Comparison of ENCODE assay signal across 29 cellular contexts in genomic region chr12:51406299-51406698, GRCh38. TPM values are rescaled to one million over a fixed set of nuclear protein-coding genes. Genes with fewer than 3 reads are reported as not detected.
DNase-seq lines count a peak whose midpoint lies in the region; ATAC-seq, FAIRE-seq and TF ChIP-seq lines count a peak whose summit lies in the region.
"Had no signal": no experiment of that assay in that cellular context is flagged by ENCODE, and none has a peak within 500 bp of the region (broad histone marks: within the 10 kb centered on the region; RNA-seq: fewer than 3 reads in every experiment).

No MANE protein-coding gene starts in this region.

- intact Hi-C loops in psoas muscle (cut with DNase I): no loop called here

- H3K9me3 ChIP-seq in HEK293 (ENCODE audit: control insufficient read depth, insufficient read depth, low read depth, low read length) (no peaks in the 10 kb centered on the region), duodenal mucosa (ENCODE audit: control insufficient read depth in 1 of 2, low read length in 2 of 2) (no peaks in the 10 kb centered on the region), small intestine (ENCODE audit: control insufficient read depth, low read depth) (no peaks in the 10 kb centered on the region), psoas muscle (no peaks in the 10 kb centered on the region)
- H3K9me3 ChIP-seq: A549, BE2C, SJCRH30 had no signal

- 20 to 56% (median 31%) methylated on average over 3 of the region's 3 CpGs for WGBS in small intestine, 3 donors
- 59 to 70% (median 69%) methylated on average over 3 of the region's 3 CpGs for WGBS in psoas muscle, 3 donors

- peaks cover 27% of the 10 kb centered on the region for H3K4me1 Mint-ChIP-seq in mesothelial cell of epicardium

- H3K36me3 ChIP-seq in HEK293 (ENCODE audit: control insufficient read depth in 2 of 2, insufficient read depth in 1 of 2, low read length in 2 of 2) (no peaks in the 10 kb centered on the region; a peak in 1 of 3 replicates), duodenal mucosa (ENCODE audit: control insufficient read depth in 1 of 2, insufficient read depth in 2 of 2, low read length in 2 of 2) (no peaks in the 10 kb centered on the region), small intestine (ENCODE audit: control insufficient read depth in 2 of 2, insufficient read depth in 2 of 2, low read length in 2 of 2) (no peaks in the 10 kb centered on the region), psoas muscle (ENCODE audit: insufficient read depth in 1 of 2, low read depth in 1 of 2) (no peaks in the 10 kb centered on the region)
- H3K36me3 ChIP-seq: BE2C, SJCRH30 had no signal

- peaks cover 7% of the 10 kb centered on the region for H3K4me1 ChIP-seq in HEK293 (ENCODE audit: control insufficient read depth, insufficient read depth, low read length)
- peaks cover 57 to 59% of the 10 kb centered on the region in 2 donors for H3K4me1 ChIP-seq in duodenal mucosa (ENCODE audit: control insufficient read depth in 1 of 2, insufficient read depth in 2 of 2, low read length in 2 of 2)
- peaks cover 11 to 31% of the 10 kb centered on the region in 2 donors for H3K4me1 ChIP-seq in small intestine (ENCODE audit: control insufficient read depth in 2 of 2, insufficient read depth in 1 of 2, low read depth in 1 of 2, low read length in 1 of 2)
- H3K4me1 ChIP-seq in psoas muscle: no peaks in the 10 kb centered on the region
- H3K4me1 ChIP-seq: A549, SJCRH30 had no signal

- POLR2A ChIA-PET in HEK293 (lab: Yijun Ruan, JAX): interaction anchor here (2.3 kb wide), 1 partner anchor 12 kb away, joined by 7 read pairs; no protein-coding TSS in a partner anchor

- no peak for ATAC-seq in psoas muscle
- ATAC-seq: A549, HCT116, HepG2, Right ventricle myocardium inferior had no signal

- H3K4me3 ChIP-seq in HEK293 (ENCODE audit: low read depth, low read length) (no peak overlapping the region), duodenal mucosa (ENCODE audit: low read depth in 1 of 2, low read length in 2 of 2) (no peak overlapping the region), small intestine (ENCODE audit: low read depth in 1 of 2, low read length in 2 of 2) (no peak overlapping the region), psoas muscle (no peak overlapping the region)
- H3K4me3 ChIP-seq: A549, PC-9, SJCRH30 had no signal

- no peaks in the 10 kb centered on the region for H3K27me3 Mint-ChIP-seq in mesothelial cell of epicardium (ENCODE audit: low read depth)

- no peaks in the 10 kb centered on the region for H3K36me3 Mint-ChIP-seq in mesothelial cell of epicardium

- H3K9me3 Mint-ChIP-seq in mesothelial cell of epicardium: no peaks in the 10 kb centered on the region
- H3K9me3 Mint-ChIP-seq: CD14-positive monocyte had no signal

- DNase-seq in mesothelial cell of epicardium (ENCODE audit: low spot score in 2 of 2, unreplicated experiment in 2 of 2) (no peak), small intestine (peak; percentile 77), NK-92 (lab: John Stamatoyannopoulos, UW; ENCODE audit: unreplicated experiment) (no peak), psoas muscle (no peak), NOMO-1 treated with DMSO at 0.1 percent for 48 hours (lab: John Stamatoyannopoulos, UW; ENCODE audit: unreplicated experiment) (no peak), superior temporal gyrus (ENCODE audit: extremely low spot score) (no peak)
- DNase-seq: DND-41; Karpas-422; NCI-H1092; NCI-H1417 treated with DMSO at 0.1 percent for 48 hours; NCI-H1694 treated with DMSO at 0.1 percent for 48 hours; NCI-H446; NCI-H524 treated with DMSO at 0.1 percent for 48 hours; NCI-H774; NK-92 treated with Interleukin-12 subunit alpha and Interleukin-12 subunit beta, amount 100 ng/mL, for 24 hours; PC-9; SJCRH30 had no signal

- TF ChIP-seq CTCF in HEK293 (tag by site-specific recombination; IDR thresholded peaks at IDR 0.05) (no peak), mesothelial cell of epicardium (IDR thresholded peaks at IDR 0.05; ENCODE audit: unreplicated experiment) (no peak), psoas muscle (IDR thresholded peaks at IDR 0.05) (no peak)

- no peak overlapping the region for H3K27ac ChIP-seq in HEK293 (ENCODE audit: extremely low read depth, low read depth, low read length)
- H3K27ac ChIP-seq in duodenal mucosa (ENCODE audit: low read depth, low read length): peak overlapping the region; percentile 47
- peak overlapping the region; percentile 83 to 85 for H3K27ac ChIP-seq in small intestine (ENCODE audit: low read depth in 1 of 2, low read length in 1 of 2)
- no peak overlapping the region for H3K27ac ChIP-seq in psoas muscle
- H3K27ac ChIP-seq: A549, PC-9, SJCRH30 had no signal

- peak overlapping the region; percentile 23 to 29 for H3K9ac ChIP-seq in duodenal mucosa (ENCODE audit: low read depth in 1 of 2, low read length in 2 of 2)

- no peak overlapping the region for H3K4me3 Mint-ChIP-seq in mesothelial cell of epicardium
- H3K4me3 Mint-ChIP-seq: CD14-positive monocyte had no signal

- peak overlapping the region; percentile 58 for H3K27ac Mint-ChIP-seq in mesothelial cell of epicardium

- H3K27me3 ChIP-seq in duodenal mucosa (ENCODE audit: control insufficient read depth in 1 of 2, insufficient read depth in 2 of 2, low read length in 2 of 2) (no peaks in the 10 kb centered on the region), small intestine (ENCODE audit: control insufficient read depth in 2 of 2, insufficient read depth in 2 of 2, low read length in 2 of 2) (no peaks in the 10 kb centered on the region), psoas muscle (ENCODE audit: insufficient read depth in 3 of 3, low read length in 2 of 3) (peaks cover 0 to 6% (median 0%) of the 10 kb centered on the region in 3 donors)
- H3K27me3 ChIP-seq: BE2C had no signal

- CTCF ChIA-PET in HEK293 (lab: Yijun Ruan, JAX): interaction anchor here (0.5 kb wide), 1 partner anchor 1763 kb away, joined by 6 read pairs; no protein-coding TSS in a partner anchor

- FAIRE-seq in small intestine (lab: Jason Lieb, UNC): no peak
- FAIRE-seq: A549, GM12892, HepG2 had no signal

TF ChIP-seq in HEK293, 187 proteins besides CTCF, POLR2A, EP300 and RAD21:
- peak; percentile 76 for TF ChIP-seq PRDM10 (tag by site-specific recombination; IDR thresholded peaks at IDR 0.05)
- TF ChIP-seq ZNF10 (tag by site-specific recombination; IDR thresholded peaks at IDR 0.05): peak; percentile 88
- peak; percentile 55 for TF ChIP-seq ZBTB48 (tag by site-specific recombination; IDR thresholded peaks at IDR 0.05)
- no peak for TF ChIP-seq ZBTB8A (tag by site-specific recombination; IDR thresholded peaks at IDR 0.05)

RNA-seq across cellular contexts. Expression of gene GALNT6, which starts 15.1 kb away (rescaled TPM):
- total RNA-seq in mesothelial cell of epicardium: 12.8 to 14.3 TPM (median 13.8 TPM) in 3 replicates
- 10 to 100 TPM in 2 of 3 donors, 1 to 10 TPM in 1; 8.4 to 45.2 (median 20.3) TPM for polyA plus RNA-seq in small intestine
- total RNA-seq in psoas muscle: 1 to 10 TPM in 2 of 4 donors, under 1 TPM in 2; 0.36 to 2.1 (median 0.84) TPM
- polyA plus RNA-seq in psoas muscle: under 1 TPM; 0.10 to 0.40 (median 0.14) TPM

RNA-seq across cellular contexts. Expression of gene SLC4A8, which starts 18.3 kb away (rescaled TPM):
- total RNA-seq in mesothelial cell of epicardium (17.5 to 21.2 TPM (median 17.6 TPM) in 3 replicates), psoas muscle (under 1 TPM in 3 of 4 donors, not detected in 1; 0.02 to 0.91 (median 0.16) TPM)
- polyA plus RNA-seq in small intestine (1 to 10 TPM in 2 of 3 donors, under 1 TPM in 1; 0.43 to 2.5 (median 1.1) TPM), psoas muscle (under 1 TPM; 0.03 to 0.23 (median 0.03) TPM)

RNA-seq across cellular contexts. Expression of gene CELA1, which starts 59.8 kb away (rescaled TPM):
- total RNA-seq in mesothelial cell of epicardium (not detected in 3 replicates), psoas muscle (not detected)
- polyA plus RNA-seq in small intestine (not detected), psoas muscle (not detected)
- total RNA-seq: H4, HepG2, HT1080, PC-9, Right ventricle myocardium inferior, RPMI7951, SJCRH30 had no signal
- polyA plus RNA-seq: A549, HepG2 had no signal

Comparison
In these comparisons a context has a peak if more than half of its experiments do, and no peak if none do; other contexts are left out.
1. H3K27ac ChIP-seq: peak in duodenal mucosa (single experiment) and small intestine (2 of 2); none in HEK293 (single experiment) and psoas muscle (single experiment).